Comparison of ENCODE assay signal across 7 cellular contexts in the genomic region with DNA sequence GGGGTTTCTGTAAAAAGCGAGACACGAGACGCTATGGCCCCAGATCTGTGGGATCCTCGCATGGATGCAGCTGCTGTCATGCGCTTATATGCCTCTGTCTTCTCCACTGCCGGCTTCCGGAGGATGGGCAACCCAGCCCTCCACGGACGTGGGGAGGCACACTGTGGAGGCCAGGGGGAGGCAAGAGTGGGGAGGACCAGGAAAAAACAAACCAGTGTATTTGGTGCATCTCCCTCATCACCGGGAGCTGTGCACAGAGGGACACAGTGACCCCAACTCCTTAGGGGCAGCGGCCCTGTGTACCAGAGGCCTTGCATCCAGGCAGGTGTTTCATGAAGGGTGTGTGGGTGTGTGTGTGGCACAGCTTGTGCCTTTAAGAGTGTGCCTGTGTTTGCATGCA.
"Had no signal": no experiment of that assay in that cellular context is flagged by ENCODE, and none has a peak within 500 bp of the region (broad histone marks: within the 10 kb centered on the region; RNA-seq: fewer than 3 reads in every experiment).

No MANE protein-coding gene starts in this region.

- H2AFZ ChIP-seq: GM23338 had no signal

- H3K9me3 ChIP-seq: HAP-1 had no signal

- H3K4me1 ChIP-seq: HAP-1 had no signal

- H3K4me3 ChIP-seq: GM23338, HAP-1, K562 had no signal

- H3K4me2 ChIP-seq: GM23338 had no signal

- DNase-seq: H7, HFFc6, IMR-90, KG1 had no signal

- FAIRE-seq: K562 had no signal

- H3K36me3 ChIP-seq: HAP-1 had no signal
